Comparison of ENCODE assay signal across 16 cellular contexts in the genomic region with DNA sequence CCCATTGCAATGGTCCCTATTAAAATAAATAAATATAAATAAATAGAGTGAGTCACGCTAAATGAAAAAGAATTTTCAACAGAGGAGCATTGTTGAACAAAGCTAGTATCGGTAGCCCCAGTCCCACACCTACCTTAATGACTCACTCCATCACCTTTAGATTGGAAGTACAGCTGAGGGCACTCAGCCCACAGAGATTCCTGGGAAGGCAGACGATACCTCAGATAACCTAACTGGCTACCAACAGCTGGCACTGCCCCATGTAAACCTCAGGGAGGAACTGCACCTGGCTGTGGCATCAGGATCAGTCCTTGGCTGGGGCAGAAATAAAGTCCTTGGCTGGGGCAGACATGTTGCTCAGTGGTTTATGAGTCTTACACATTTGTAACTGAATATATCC.
"Had no signal": no experiment of that assay in that cellular context is flagged by ENCODE, and none has a peak within 500 bp of the region (broad histone marks: within the 10 kb centered on the region; RNA-seq: fewer than 3 reads in every experiment).

No MANE protein-coding gene starts in this region.

- H3K9me3 ChIP-seq: neutrophil, tibial artery, vagina had no signal

- H3K4me3 ChIP-seq: cardiac muscle cell, tibial artery, vagina had no signal

- ATAC-seq: activated CD4-positive, alpha-beta T cell treated with anti-CD3 and anti-CD28 coated beads for 36 hours; natural killer cell; T-helper 17 cell had no signal

- DNase-seq: activated CD4-positive, alpha-beta memory T cell treated with anti-CD3 and anti-CD28 coated beads, Interleukin-2, amount 10 ng/mL, durations not matched to agents 7 days and 5 days; activated CD4-positive, alpha-beta T cell treated with anti-CD3 and anti-CD28 coated beads for 36 hours; activated effector memory CD4-positive, alpha-beta T cell treated with Interleukin-2 at 50 U/mL for 16 hours; activated naive CD4-positive, alpha-beta T cell treated with anti-CD3 and anti-CD28 coated beads, Interleukin-2, amount 50 U/mL, for 16 hours; activated T-cell treated with anti-CD3 and anti-CD28 coated beads, Interleukin-2, amount 50 U/mL, for 24 hours; erythroblast; hippocampal formation; natural killer cell; stimulated activated CD4-positive, alpha-beta T cell treated with anti-CD3 and anti-CD28 coated beads, Interleukin-15, amount 100 ng/mL, for 24 hours; stimulated activated CD4-positive, alpha-beta T cell treated with anti-CD3 and anti-CD28 coated beads, Interleukin-4, amount 100 ng/mL, for 1 hour; stimulated activated naive CD4-positive, alpha-beta T cell; T-helper 17 cell had no signal

- H3K27ac ChIP-seq: cardiac muscle cell, neutrophil, tibial artery, vagina had no signal

- H3K36me3 ChIP-seq: cardiac muscle cell, neutrophil, tibial artery, vagina had no signal

- H3K27me3 ChIP-seq: cardiac muscle cell, neutrophil, tibial artery, vagina had no signal
